Comparison of ENCODE assay signal across 18 cellular contexts in the genomic region with DNA sequence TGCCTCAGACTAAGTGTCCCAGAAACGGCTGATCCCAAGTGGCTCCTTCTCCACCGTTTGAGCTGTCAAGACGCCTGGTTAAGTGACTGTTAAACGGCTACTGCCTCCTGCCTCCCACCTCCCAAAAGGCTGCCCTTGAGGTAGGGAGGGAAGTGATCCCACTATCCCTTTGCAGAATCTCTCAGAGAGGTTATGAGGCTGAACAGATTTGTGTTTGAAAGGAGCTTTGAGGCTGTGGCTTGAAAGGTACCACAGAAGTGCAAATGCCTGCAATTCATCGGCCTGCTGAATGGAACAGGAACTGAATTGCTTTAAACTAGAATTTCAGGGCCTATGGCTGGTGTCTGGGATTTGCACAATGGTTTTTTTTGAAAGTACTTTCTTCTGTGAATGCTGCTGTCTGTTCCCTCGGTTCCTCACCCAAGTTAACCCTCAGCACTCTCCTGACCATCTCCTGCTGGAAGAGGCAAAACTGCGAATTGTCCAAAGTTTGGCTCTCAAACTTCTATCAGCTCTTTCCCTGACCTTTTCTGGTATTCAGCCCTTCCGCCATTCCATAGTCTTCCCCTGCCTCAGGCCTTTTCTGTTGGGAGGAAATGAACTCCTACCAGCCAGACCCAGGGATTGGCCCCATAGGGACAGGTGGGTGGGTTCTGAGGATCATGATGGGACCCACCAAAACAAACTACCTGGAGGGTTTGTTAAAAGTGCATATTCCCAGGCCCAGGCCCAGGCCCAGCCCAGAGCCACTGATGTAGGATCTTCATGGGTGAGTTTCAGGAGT.
"Had no signal": no experiment of that assay in that cellular context is flagged by ENCODE, and none has a peak within 500 bp of the region (broad histone marks: within the 10 kb centered on the region; RNA-seq: fewer than 3 reads in every experiment).

No MANE protein-coding gene starts in this region.

- H3K27me3 ChIP-seq: transverse colon had no signal

- H2AFZ ChIP-seq: parathyroid adenoma had no signal

- ATAC-seq: activated CD8-positive, alpha-beta T cell treated with anti-CD3 and anti-CD28 coated beads for 36 hours; esophagus mucosa; left cardiac atrium; stimulated activated memory B cell treated with anti-CD40 and anti-IgM and Interleukin-4, amounts not matched to agents 10 μg/mL and 1 μg/mL and 100 μg/mL, for 72 hours had no signal

- H3K27ac ChIP-seq: coronary artery, parathyroid adenoma, transverse colon had no signal

- H3K36me3 ChIP-seq: transverse colon had no signal

- H3K9ac ChIP-seq: parathyroid adenoma had no signal

- DNase-seq: activated CD4-positive, alpha-beta T cell treated with anti-CD3 and anti-CD28 coated beads for 48 hours; activated CD8-positive, alpha-beta T cell treated with anti-CD3 and anti-CD28 coated beads for 36 hours; activated gamma-delta T cell treated with Interleukin-2 at 50 U/mL for 16 hours; activated T-cell treated with anti-CD3 and anti-CD28 coated beads, Interleukin-2, amount 50 U/mL, for 48 hours; amniotic stem cell; central memory CD4-positive, alpha-beta T cell; immature natural killer cell; left cardiac atrium; midbrain; stimulated activated CD4-positive, alpha-beta T cell treated with anti-CD3 and anti-CD28 coated beads, Interleukin-2, amount 100 ng/mL, for 48 hours; transverse colon had no signal

- H3K4me3 Mint-ChIP-seq: activated CD8-positive, alpha-beta T cell treated with anti-CD3 and anti-CD28 coated beads for 36 hours; activated naive CD8-positive, alpha-beta T cell; immature natural killer cell; stimulated activated memory B cell treated with anti-CD40 and anti-IgM and Interleukin-4, amounts not matched to agents 10 μg/mL and 1 μg/mL and 100 μg/mL, for 72 hours; T-helper 1 cell treated with Interleukin-12 subunit alpha and Interleukin-12 subunit beta and Interleukin-4 antibody, amounts not matched to agents 30 μg/mL and 1 μg/mL, for 36 hours had no signal

- H3K27me3 Mint-ChIP-seq: activated naive CD8-positive, alpha-beta T cell; stimulated activated memory B cell treated with anti-CD40 and anti-IgM and Interleukin-4, amounts not matched to agents 10 μg/mL and 1 μg/mL and 100 μg/mL, for 72 hours had no signal

- H3K9me3 Mint-ChIP-seq: stimulated activated memory B cell treated with anti-CD40 and anti-IgM and Interleukin-4, amounts not matched to agents 10 μg/mL and 1 μg/mL and 100 μg/mL, for 72 hours; T-helper 1 cell treated with Interleukin-12 subunit alpha and Interleukin-12 subunit beta and Interleukin-4 antibody, amounts not matched to agents 30 μg/mL and 1 μg/mL, for 36 hours had no signal

- H3K4me3 ChIP-seq: coronary artery, lung, transverse colon had no signal

- H3K36me3 Mint-ChIP-seq: activated naive CD8-positive, alpha-beta T cell; stimulated activated memory B cell treated with anti-CD40 and anti-IgM and Interleukin-4, amounts not matched to agents 10 μg/mL and 1 μg/mL and 100 μg/mL, for 72 hours had no signal

- H3K9me3 ChIP-seq: transverse colon had no signal

- H3K4me1 ChIP-seq: parathyroid adenoma, transverse colon had no signal

- H3K79me2 ChIP-seq: parathyroid adenoma had no signal

- H3K4me1 Mint-ChIP-seq: stimulated activated memory B cell treated with anti-CD40 and anti-IgM and Interleukin-4, amounts not matched to agents 10 μg/mL and 1 μg/mL and 100 μg/mL, for 72 hours had no signal

- H3K27ac Mint-ChIP-seq: activated CD8-positive, alpha-beta T cell treated with anti-CD3 and anti-CD28 coated beads for 36 hours; activated naive CD8-positive, alpha-beta T cell; immature natural killer cell; stimulated activated memory B cell treated with anti-CD40 and anti-IgM and Interleukin-4, amounts not matched to agents 10 μg/mL and 1 μg/mL and 100 μg/mL, for 72 hours; T-helper 1 cell treated with Interleukin-12 subunit alpha and Interleukin-12 subunit beta and Interleukin-4 antibody, amounts not matched to agents 30 μg/mL and 1 μg/mL, for 36 hours had no signal
